In the genomic region with DNA sequence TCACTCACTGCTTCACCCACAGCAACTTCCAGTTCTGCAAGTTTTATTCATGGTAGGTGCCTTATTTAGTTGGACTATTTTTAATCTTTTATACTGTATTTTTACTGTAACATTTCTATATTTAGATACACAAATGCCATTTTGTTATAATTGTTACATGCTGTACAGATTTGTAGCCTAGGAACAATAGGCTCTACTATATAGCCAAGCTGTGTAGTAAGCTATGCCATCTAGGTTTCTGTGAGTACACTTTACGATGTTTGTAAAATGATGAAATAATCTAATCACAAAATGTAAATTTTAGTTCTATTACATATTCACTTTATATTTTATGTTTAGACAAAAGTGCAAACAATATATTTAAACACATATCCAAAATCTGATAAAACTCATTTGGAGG, we compare ENCODE assay signal across 31 cellular contexts.
"Had no signal": no experiment of that assay in that cellular context is flagged by ENCODE, and none has a peak within 500 bp of the region (broad histone marks: within the 10 kb centered on the region; RNA-seq: fewer than 3 reads in every experiment).

No MANE protein-coding gene starts in this region.

- H3K27me3 ChIP-seq: adrenal gland, ascending aorta, body of pancreas, brain microvascular endothelial cell, breast epithelium, cardiac muscle cell had no signal

- H3K4me3 ChIP-seq: adrenal gland, ascending aorta, body of pancreas, breast epithelium, cardiac muscle cell had no signal

- H3K27ac ChIP-seq: adrenal gland, ascending aorta, body of pancreas, brain microvascular endothelial cell, breast epithelium, cardiac muscle cell had no signal

- H3K4me1 ChIP-seq: adrenal gland, ascending aorta, body of pancreas, breast epithelium had no signal

- ATAC-seq: activated naive CD4-positive, alpha-beta T cell treated with anti-CD3 and anti-CD28 coated beads, Interleukin-2, amount 50 U/mL, for 72 hours; activated naive CD8-positive, alpha-beta T cell treated with anti-CD3 and anti-CD28 coated beads, Interleukin-2, amount 50 U/mL, for 24 hours; activated T-cell treated with anti-CD3 and anti-CD28 coated beads, Interleukin-2, amount 50 U/mL, for 4 hours; activated T-cell treated with anti-CD3 and anti-CD28 coated beads, Interleukin-2, amount 50 U/mL, for 72 hours; activated T-helper 17 cell treated with anti-CD3 and anti-CD28 coated beads, Interleukin-2, amount 50 U/mL, for 72 hours; body of pancreas had no signal

- DNase-seq: activated effector memory CD4-positive, alpha-beta T cell treated with anti-CD3 and anti-CD28 coated beads, Interleukin-2, amount 50 U/mL, for 16 hours; activated effector memory CD4-positive, alpha-beta T cell treated with Interleukin-2 at 50 U/mL for 16 hours; activated gamma-delta T cell; activated gamma-delta T cell treated with Interleukin-2 at 50 U/mL for 16 hours; activated naive CD4-positive, alpha-beta T cell; activated naive CD4-positive, alpha-beta T cell treated with anti-CD3 and anti-CD28 coated beads for 36 hours; activated naive CD4-positive, alpha-beta T cell treated with anti-CD3 and anti-CD28 coated beads, Interleukin-2, amount 10 ng/mL, durations not matched to agents 7 days and 5 days; activated naive CD4-positive, alpha-beta T cell treated with anti-CD3 and anti-CD28 coated beads, Interleukin-2, amount 50 U/mL, for 16 hours; activated naive CD4-positive, alpha-beta T cell treated with Interleukin-2 at 50 U/mL for 16 hours; activated naive CD8-positive, alpha-beta T cell treated with anti-CD3 and anti-CD28 coated beads for 36 hours; activated naive CD8-positive, alpha-beta T cell treated with anti-CD3 and anti-CD28 coated beads, Interleukin-2, amount 10 ng/mL, durations not matched to agents 7 days and 5 days; activated naive CD8-positive, alpha-beta T cell treated with anti-CD3 and anti-CD28 coated beads, Interleukin-2, amount 50 U/mL, for 24 hours; activated T-cell treated with anti-CD3 and anti-CD28 coated beads, Interleukin-2, amount 50 U/mL, for 24 hours; activated T-cell treated with anti-CD3 and anti-CD28 coated beads, Interleukin-2, amount 50 U/mL, for 4 hours; activated T-cell treated with anti-CD3 and anti-CD28 coated beads, Interleukin-2, amount 50 U/mL, for 48 hours; activated T-cell treated with anti-CD3 and anti-CD28 coated beads, Interleukin-2, amount 50 U/mL, for 72 hours; adrenal gland; amniotic stem cell; amygdala; anterior cingulate cortex; aorta; body of pancreas; brain microvascular endothelial cell; caudate nucleus; central memory CD4-positive, alpha-beta T cell; cerebellar nuclear complex had no signal

- H3K9me3 ChIP-seq: adrenal gland, ascending aorta had no signal

- H3K36me3 ChIP-seq: adrenal gland, ascending aorta, brain microvascular endothelial cell, breast epithelium, cardiac muscle cell had no signal
